Comparison of ENCODE assay signal across 22 cellular contexts in genomic region chr3:187939891-187940290, GRCh38.
DNase-seq lines count a peak whose midpoint lies in the region; TF ChIP-seq lines count a peak whose summit lies in the region.
"Had no signal": no experiment of that assay in that cellular context is flagged by ENCODE, and none has a peak within 500 bp of the region (broad histone marks: within the 10 kb centered on the region; RNA-seq: fewer than 3 reads in every experiment).

No MANE protein-coding gene starts in this region.

- peaks cover 21% of the 10 kb centered on the region for H3K4me1 Mint-ChIP-seq in activated T-cell treated with anti-CD3 and anti-CD28 coated beads, Interleukin-2, amount 50 U/mL, for 24 hours (ENCODE audit: low read depth)

- H3K9me3 ChIP-seq in Karpas-422 (ENCODE audit: low read length) (no peaks in the 10 kb centered on the region), OCI-LY7 (ENCODE audit: low read length) (no peaks in the 10 kb centered on the region), neutrophil (no peaks in the 10 kb centered on the region)
- H3K9me3 ChIP-seq: BE2C, BLaER1 had no signal

- no peaks in the 10 kb centered on the region for H3K79me2 ChIP-seq in Karpas-422 (ENCODE audit: low read length)
- H3K79me2 ChIP-seq in OCI-LY7 (ENCODE audit: insufficient read depth, low read depth, low read length), result peaks cover 34% of the 10 kb centered on the region; the same call in 1 of the 2 replicates

- H3K4me3 ChIP-seq in Karpas-422 (ENCODE audit: low read length), result peak overlapping the region; percentile 30
- peak overlapping the region; percentile 25 for H3K4me3 ChIP-seq in OCI-LY7 (ENCODE audit: low read depth, low read length, poor library complexity, severe bottlenecking)
- H3K4me3 ChIP-seq in neutrophil (ENCODE audit: low read depth in 1 of 2, low read length in 1 of 2), result no peak overlapping the region
- H3K4me3 ChIP-seq: BLaER1 had no signal

- DNase-seq in Karpas-422 (peak; percentile 96), OCI-LY7 (ENCODE audit: low spot score) (no peak), NCI-H446 (lab: John Stamatoyannopoulos, UW) (no peak), AG20443 (ENCODE audit: low spot score) (no peak)
- DNase-seq in activated T-cell treated with anti-CD3 and anti-CD28 coated beads, Interleukin-2, amount 50 U/mL, for 24 hours, result no peak
- DNase-seq: 8988T; ACHN; BE2C; C1 segment of cervical spinal cord; CD4-positive, alpha-beta memory T cell; CD4-positive, CD25-positive, alpha-beta regulatory T cell; CD8-positive, alpha-beta memory T cell; COR-L47; DMS 273 treated with DMSO at 0.1 percent for 48 hours; DMS153; DMS53; DMS79; DND-41; GF-D8 had no signal

- H3K9ac ChIP-seq in Karpas-422 (ENCODE audit: low read length), result peak overlapping the region; percentile 84
- H3K9ac ChIP-seq: BLaER1 had no signal

- H3K27ac ChIP-seq in Karpas-422 (ENCODE audit: low read length) (peak overlapping the region; percentile 97), OCI-LY7 (ENCODE audit: low read depth, low read length, poor library complexity, severe bottlenecking) (peak overlapping the region; percentile 99), neutrophil (peak overlapping the region; percentile 78)
- H3K27ac ChIP-seq: BLaER1 had no signal

- H2AFZ ChIP-seq in Karpas-422 (ENCODE audit: low read length) (no peak overlapping the region), OCI-LY7 (ENCODE audit: low read length) (peak overlapping the region; percentile 7; the same call in 1 of the 2 replicates)

- no peak overlapping the region for H3K27ac Mint-ChIP-seq in activated T-cell treated with anti-CD3 and anti-CD28 coated beads, Interleukin-2, amount 50 U/mL, for 24 hours
- H3K27ac Mint-ChIP-seq: CD4-positive, alpha-beta memory T cell; CD4-positive, CD25-positive, alpha-beta regulatory T cell had no signal

- H3K9me2 ChIP-seq in Karpas-422 (replicated peaks; ENCODE audit: insufficient read depth, low read length), result no peaks in the 10 kb centered on the region
- H3K9me2 ChIP-seq in OCI-LY7 (ENCODE audit: insufficient read depth, low read length), result no peaks in the 10 kb centered on the region

- H3K27me3 Mint-ChIP-seq in activated T-cell treated with anti-CD3 and anti-CD28 coated beads, Interleukin-2, amount 50 U/mL, for 24 hours, result no peaks in the 10 kb centered on the region
- H3K27me3 Mint-ChIP-seq: CD4-positive, alpha-beta memory T cell had no signal

- intact Hi-C loops in OCI-LY7 (cut with micrococcal nuclease; ENCODE audit: unreplicated experiment), result loop anchor here (5.0 to 10.0 kb wide), 2 partner anchors 113 to 815 kb away; no protein-coding TSS in a partner anchor

- TF ChIP-seq CTCF in OCI-LY7 (conservative IDR thresholded peaks at IDR 0.05; ENCODE audit: low read length) (no peak), neutrophil (IDR thresholded peaks at IDR 0.05) (no peak)

- CTCF ChIA-PET in OCI-LY7 (lab: Charles Lee; ENCODE audit: unreplicated experiment), result interaction anchor here (1.2 to 3.7 kb wide), 9 partner anchors 11 to 199 kb away, joined by 3 to 13 read pairs (median 5); no protein-coding TSS in a partner anchor

- H3K4me1 ChIP-seq in Karpas-422 (ENCODE audit: low read length) (peaks cover 100% of the 10 kb centered on the region), OCI-LY7 (ENCODE audit: insufficient read depth, low read length, poor library complexity, severe bottlenecking) (peaks cover 100% of the 10 kb centered on the region), neutrophil (ENCODE audit: control insufficient read depth in 1 of 2, insufficient read depth in 1 of 2, low read depth in 1 of 2, low read length in 1 of 2) (peaks cover 49 to 57% of the 10 kb centered on the region in 2 experiments)

- H3K27me3 ChIP-seq in Karpas-422 (ENCODE audit: low read length), result no peaks in the 10 kb centered on the region
- H3K27me3 ChIP-seq in neutrophil, result no peaks in the 10 kb centered on the region
- H3K27me3 ChIP-seq: BE2C, BLaER1 had no signal

- H3K36me3 Mint-ChIP-seq in activated T-cell treated with anti-CD3 and anti-CD28 coated beads, Interleukin-2, amount 50 U/mL, for 24 hours (ENCODE audit: low read depth), result no peaks in the 10 kb centered on the region
- H3K36me3 Mint-ChIP-seq: CD4-positive, alpha-beta memory T cell; CD4-positive, CD25-positive, alpha-beta regulatory T cell had no signal

- POLR2A ChIA-PET in OCI-LY7 (lab: Charles Lee), result interaction anchor here (1.0 to 20.4 kb wide), 18 partner anchors 5 to 479 kb away, joined by 3 to 1356 read pairs (median 26); partner anchors contain the start of gene BCL6

- no peaks in the 10 kb centered on the region for H3K9me3 Mint-ChIP-seq in activated T-cell treated with anti-CD3 and anti-CD28 coated beads, Interleukin-2, amount 50 U/mL, for 24 hours
- H3K9me3 Mint-ChIP-seq: CD14-positive monocyte; CD4-positive, alpha-beta memory T cell; CD8-positive, alpha-beta memory T cell had no signal

- H3K4me3 Mint-ChIP-seq in activated T-cell treated with anti-CD3 and anti-CD28 coated beads, Interleukin-2, amount 50 U/mL, for 24 hours, result no peak overlapping the region
- H3K4me3 Mint-ChIP-seq: CD14-positive monocyte; CD4-positive, alpha-beta memory T cell; CD8-positive, alpha-beta memory T cell had no signal

- peak overlapping the region; percentile 77 for H3K4me2 ChIP-seq in Karpas-422 (ENCODE audit: low read depth, low read length, poor library complexity, severe bottlenecking)
- H3K4me2 ChIP-seq in OCI-LY7 (ENCODE audit: low read length), result peak overlapping the region; percentile 95
- H3K4me2 ChIP-seq: BLaER1 had no signal

- H3K36me3 ChIP-seq in Karpas-422 (ENCODE audit: insufficient read depth, low read length) (no peaks in the 10 kb centered on the region), OCI-LY7 (ENCODE audit: insufficient read depth, low read length) (no peaks in the 10 kb centered on the region), neutrophil (no peaks in the 10 kb centered on the region)
- H3K36me3 ChIP-seq: BE2C, BLaER1 had no signal

- no TSS peak for BruUV-seq in OCI-LY7 (replicated peaks; lab: Mats Ljungman, UMichigan)

- H4K20me1 ChIP-seq in Karpas-422 (ENCODE audit: insufficient read depth, low read depth, low read length) (no peaks in the 10 kb centered on the region), OCI-LY7 (ENCODE audit: insufficient read depth, low read length) (no peaks in the 10 kb centered on the region)
- H4K20me1 ChIP-seq: BLaER1 had no signal

Comparison
In these comparisons a context has a peak if more than half of its experiments do, and no peak if none do; other contexts are left out.
1. H3K4me3 ChIP-seq: peak in Karpas-422 (single experiment) and OCI-LY7 (single experiment); none in neutrophil (0 of 2).
2. Peak in every context shown above with its lines, with median percentiles within 50 percentile points of each other: H3K27ac ChIP-seq.